2 cellular contexts compared by ENCODE assay signal in the genomic region with DNA sequence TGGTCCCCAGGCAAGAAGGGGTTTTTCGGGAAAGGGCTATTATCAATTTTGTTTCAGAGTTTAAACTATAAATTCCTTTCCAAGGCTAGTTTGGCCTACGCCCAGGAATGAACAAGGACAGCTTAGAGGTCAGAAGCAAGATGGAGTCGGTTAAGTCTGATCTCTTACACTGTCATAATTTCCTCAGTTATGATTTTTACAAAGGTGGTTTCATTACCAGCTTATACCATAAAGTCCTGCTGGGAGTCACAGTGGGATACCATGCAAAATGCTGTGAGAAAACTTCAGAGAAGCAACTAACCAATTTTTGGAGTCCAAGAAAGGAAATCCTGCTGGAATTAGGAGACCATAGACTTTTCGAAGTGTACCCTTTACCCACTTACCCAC.
A peak's percentile ranks its signal among the peaks of the same experiment; 100 is the strongest.
TF ChIP-seq lines count a peak whose summit lies in the region.

No MANE protein-coding gene starts in this region.

TF ChIP-seq in HEK293, 187 proteins besides CTCF, POLR2A, EP300 and RAD21 (continued from another document):
- TF ChIP-seq, protein P1, sequence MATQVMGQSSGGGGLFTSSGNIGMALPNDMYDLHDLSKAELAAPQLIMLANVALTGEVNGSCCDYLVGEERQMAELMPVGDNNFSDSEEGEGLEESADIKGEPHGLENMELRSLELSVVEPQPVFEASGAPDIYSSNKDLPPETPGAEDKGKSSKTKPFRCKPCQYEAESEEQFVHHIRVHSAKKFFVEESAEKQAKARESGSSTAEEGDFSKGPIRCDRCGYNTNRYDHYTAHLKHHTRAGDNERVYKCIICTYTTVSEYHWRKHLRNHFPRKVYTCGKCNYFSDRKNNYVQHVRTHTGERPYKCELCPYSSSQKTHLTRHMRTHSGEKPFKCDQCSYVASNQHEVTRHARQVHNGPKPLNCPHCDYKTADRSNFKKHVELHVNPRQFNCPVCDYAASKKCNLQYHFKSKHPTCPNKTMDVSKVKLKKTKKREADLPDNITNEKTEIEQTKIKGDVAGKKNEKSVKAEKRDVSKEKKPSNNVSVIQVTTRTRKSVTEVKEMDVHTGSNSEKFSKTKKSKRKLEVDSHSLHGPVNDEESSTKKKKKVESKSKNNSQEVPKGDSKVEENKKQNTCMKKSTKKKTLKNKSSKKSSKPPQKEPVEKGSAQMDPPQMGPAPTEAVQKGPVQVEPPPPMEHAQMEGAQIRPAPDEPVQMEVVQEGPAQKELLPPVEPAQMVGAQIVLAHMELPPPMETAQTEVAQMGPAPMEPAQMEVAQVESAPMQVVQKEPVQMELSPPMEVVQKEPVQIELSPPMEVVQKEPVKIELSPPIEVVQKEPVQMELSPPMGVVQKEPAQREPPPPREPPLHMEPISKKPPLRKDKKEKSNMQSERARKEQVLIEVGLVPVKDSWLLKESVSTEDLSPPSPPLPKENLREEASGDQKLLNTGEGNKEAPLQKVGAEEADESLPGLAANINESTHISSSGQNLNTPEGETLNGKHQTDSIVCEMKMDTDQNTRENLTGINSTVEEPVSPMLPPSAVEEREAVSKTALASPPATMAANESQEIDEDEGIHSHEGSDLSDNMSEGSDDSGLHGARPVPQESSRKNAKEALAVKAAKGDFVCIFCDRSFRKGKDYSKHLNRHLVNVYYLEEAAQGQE (tag by site-specific recombination; IDR thresholded peaks at IDR 0.05): no peak
- TF ChIP-seq BCL11B (tag by site-specific recombination; IDR thresholded peaks at IDR 0.05; ENCODE audit: low read depth): no peak
- peak; percentile 26; the same call in 1 of the 2 replicates for TF ChIP-seq SCRT2 (tag by site-specific recombination; IDR thresholded peaks at IDR 0.05)

TF ChIP-seq in GM12878, 131 proteins besides CTCF, POLR2A, EP300 and RAD21 (continues in another document):
- TF ChIP-seq, protein P2, sequence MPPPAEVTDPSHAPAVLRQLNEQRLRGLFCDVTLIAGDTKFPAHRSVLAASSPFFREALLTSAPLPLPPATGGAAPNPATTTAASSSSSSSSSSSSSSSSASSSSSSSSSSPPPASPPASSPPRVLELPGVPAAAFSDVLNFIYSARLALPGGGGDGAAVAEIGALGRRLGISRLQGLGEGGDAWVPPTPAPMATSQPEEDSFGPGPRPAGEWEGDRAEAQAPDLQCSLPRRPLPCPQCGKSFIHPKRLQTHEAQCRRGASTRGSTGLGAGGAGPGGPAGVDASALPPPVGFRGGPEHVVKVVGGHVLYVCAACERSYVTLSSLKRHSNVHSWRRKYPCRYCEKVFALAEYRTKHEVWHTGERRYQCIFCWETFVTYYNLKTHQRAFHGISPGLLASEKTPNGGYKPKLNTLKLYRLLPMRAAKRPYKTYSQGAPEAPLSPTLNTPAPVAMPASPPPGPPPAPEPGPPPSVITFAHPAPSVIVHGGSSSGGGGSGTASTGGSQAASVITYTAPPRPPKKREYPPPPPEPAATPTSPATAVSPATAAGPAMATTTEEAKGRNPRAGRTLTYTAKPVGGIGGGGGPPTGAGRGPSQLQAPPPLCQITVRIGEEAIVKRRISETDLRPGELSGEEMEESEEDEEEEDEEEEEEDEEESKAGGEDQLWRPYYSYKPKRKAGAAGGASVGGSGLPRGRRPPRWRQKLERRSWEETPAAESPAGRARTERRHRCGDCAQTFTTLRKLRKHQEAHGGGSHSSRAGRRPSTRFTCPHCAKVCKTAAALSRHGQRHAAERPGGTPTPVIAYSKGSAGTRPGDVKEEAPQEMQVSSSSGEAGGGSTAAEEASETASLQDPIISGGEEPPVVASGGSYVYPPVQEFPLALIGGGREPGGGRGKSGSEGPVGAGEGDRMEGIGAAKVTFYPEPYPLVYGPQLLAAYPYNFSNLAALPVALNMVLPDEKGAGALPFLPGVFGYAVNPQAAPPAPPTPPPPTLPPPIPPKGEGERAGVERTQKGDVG (CRISPR knock-in tag; IDR thresholded peaks at IDR 0.05): 0 out of 2 replicates have a peak, but pooled peaks have one; percentile 73
- peak; percentile 59; the same call in 1 of the 2 replicates for TF ChIP-seq ZNF687 (IDR thresholded peaks at IDR 0.05)
- no peak for TF ChIP-seq MTA2 (IDR thresholded peaks at IDR 0.05; ENCODE audit: low read depth)
- TF ChIP-seq PRDM15 (CRISPR knock-in tag; IDR thresholded peaks at IDR 0.05): peak; percentile 75; the same call in 1 of the 2 replicates
- no peak for TF ChIP-seq PML (IDR thresholded peaks at IDR 0.05; ENCODE audit: low read length)
- no peak for TF ChIP-seq NBN (IDR thresholded peaks at IDR 0.05)
- TF ChIP-seq MXI1 (IDR thresholded peaks at IDR 0.05; ENCODE audit: low read depth, low read length): no peak
- no peak for TF ChIP-seq IKZF1 (conservative IDR thresholded peaks at IDR 0.05)
- no peak for TF ChIP-seq RCOR1 (conservative IDR thresholded peaks at IDR 0.05; ENCODE audit: low read depth, low read length)
- no peak for TF ChIP-seq SIN3A (IDR thresholded peaks at IDR 0.05; ENCODE audit: low read depth, low read length)
- no peak for TF ChIP-seq HDAC6 (IDR thresholded peaks at IDR 0.05; ENCODE audit: unreplicated experiment)
- no peak for TF ChIP-seq NFIC (IDR thresholded peaks at IDR 0.05; ENCODE audit: low read depth, low read length)
- TF ChIP-seq SMARCA5 (IDR thresholded peaks at IDR 0.05): no peak
- no peak for TF ChIP-seq KAT2A (conservative IDR thresholded peaks at IDR 0.05; ENCODE audit: control insufficient read depth, low read depth, low read length)
- TF ChIP-seq SMAD5 (IDR thresholded peaks at IDR 0.05; ENCODE audit: low read depth): no peak
- no peak for TF ChIP-seq NFYA (IDR thresholded peaks at IDR 0.05; ENCODE audit: borderline replicate concordance, low read depth, low read length)
- no peak for TF ChIP-seq MAX (IDR thresholded peaks at IDR 0.05; ENCODE audit: low read depth, low read length)
- TF ChIP-seq ELK1 (IDR thresholded peaks at IDR 0.05; ENCODE audit: low read depth, low read length): no peak
- TF ChIP-seq, protein P3, sequence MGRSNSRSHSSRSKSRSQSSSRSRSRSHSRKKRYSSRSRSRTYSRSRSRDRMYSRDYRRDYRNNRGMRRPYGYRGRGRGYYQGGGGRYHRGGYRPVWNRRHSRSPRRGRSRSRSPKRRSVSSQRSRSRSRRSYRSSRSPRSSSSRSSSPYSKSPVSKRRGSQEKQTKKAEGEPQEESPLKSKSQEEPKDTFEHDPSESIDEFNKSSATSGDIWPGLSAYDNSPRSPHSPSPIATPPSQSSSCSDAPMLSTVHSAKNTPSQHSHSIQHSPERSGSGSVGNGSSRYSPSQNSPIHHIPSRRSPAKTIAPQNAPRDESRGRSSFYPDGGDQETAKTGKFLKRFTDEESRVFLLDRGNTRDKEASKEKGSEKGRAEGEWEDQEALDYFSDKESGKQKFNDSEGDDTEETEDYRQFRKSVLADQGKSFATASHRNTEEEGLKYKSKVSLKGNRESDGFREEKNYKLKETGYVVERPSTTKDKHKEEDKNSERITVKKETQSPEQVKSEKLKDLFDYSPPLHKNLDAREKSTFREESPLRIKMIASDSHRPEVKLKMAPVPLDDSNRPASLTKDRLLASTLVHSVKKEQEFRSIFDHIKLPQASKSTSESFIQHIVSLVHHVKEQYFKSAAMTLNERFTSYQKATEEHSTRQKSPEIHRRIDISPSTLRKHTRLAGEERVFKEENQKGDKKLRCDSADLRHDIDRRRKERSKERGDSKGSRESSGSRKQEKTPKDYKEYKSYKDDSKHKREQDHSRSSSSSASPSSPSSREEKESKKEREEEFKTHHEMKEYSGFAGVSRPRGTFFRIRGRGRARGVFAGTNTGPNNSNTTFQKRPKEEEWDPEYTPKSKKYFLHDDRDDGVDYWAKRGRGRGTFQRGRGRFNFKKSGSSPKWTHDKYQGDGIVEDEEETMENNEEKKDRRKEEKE (IDR thresholded peaks at IDR 0.05): no peak
- no peak for TF ChIP-seq TBL1XR1 (IDR thresholded peaks at IDR 0.05; ENCODE audit: low read depth, low read length)
- TF ChIP-seq, protein P4, sequence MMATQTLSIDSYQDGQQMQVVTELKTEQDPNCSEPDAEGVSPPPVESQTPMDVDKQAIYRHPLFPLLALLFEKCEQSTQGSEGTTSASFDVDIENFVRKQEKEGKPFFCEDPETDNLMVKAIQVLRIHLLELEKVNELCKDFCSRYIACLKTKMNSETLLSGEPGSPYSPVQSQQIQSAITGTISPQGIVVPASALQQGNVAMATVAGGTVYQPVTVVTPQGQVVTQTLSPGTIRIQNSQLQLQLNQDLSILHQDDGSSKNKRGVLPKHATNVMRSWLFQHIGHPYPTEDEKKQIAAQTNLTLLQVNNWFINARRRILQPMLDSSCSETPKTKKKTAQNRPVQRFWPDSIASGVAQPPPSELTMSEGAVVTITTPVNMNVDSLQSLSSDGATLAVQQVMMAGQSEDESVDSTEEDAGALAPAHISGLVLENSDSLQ (IDR thresholded peaks at IDR 0.05): no peak
- TF ChIP-seq RBBP5 (conservative IDR thresholded peaks at IDR 0.05): no peak
- no peak for TF ChIP-seq PAX8 (IDR thresholded peaks at IDR 0.05)
- no peak for TF ChIP-seq DPF2 (IDR thresholded peaks at IDR 0.05)
- TF ChIP-seq, protein P5, sequence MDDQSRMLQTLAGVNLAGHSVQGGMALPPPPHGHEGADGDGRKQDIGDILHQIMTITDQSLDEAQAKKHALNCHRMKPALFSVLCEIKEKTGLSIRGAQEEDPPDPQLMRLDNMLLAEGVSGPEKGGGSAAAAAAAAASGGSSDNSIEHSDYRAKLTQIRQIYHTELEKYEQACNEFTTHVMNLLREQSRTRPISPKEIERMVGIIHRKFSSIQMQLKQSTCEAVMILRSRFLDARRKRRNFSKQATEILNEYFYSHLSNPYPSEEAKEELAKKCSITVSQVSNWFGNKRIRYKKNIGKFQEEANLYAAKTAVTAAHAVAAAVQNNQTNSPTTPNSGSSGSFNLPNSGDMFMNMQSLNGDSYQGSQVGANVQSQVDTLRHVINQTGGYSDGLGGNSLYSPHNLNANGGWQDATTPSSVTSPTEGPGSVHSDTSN (IDR thresholded peaks at IDR 0.05; ENCODE audit: insufficient replicate concordance, low read depth, low read length): no peak
